8 cellular contexts compared by ENCODE assay signal in genomic region chr6:158605266-158605878, GRCh38. TPM values are rescaled to one million over a fixed set of nuclear protein-coding genes. Genes with fewer than 3 reads are reported as not detected.
DNase-seq lines count a peak whose midpoint lies in the region; ATAC-seq and TF ChIP-seq lines count a peak whose summit lies in the region.

No MANE protein-coding gene starts in this region.

- peak overlapping the region; percentile 39 for H3K27ac Mint-ChIP-seq in CD4-positive, alpha-beta T cell
- peak overlapping the region; percentile 19 for H3K27ac Mint-ChIP-seq in activated CD8-positive, alpha-beta memory T cell treated with anti-CD3 and anti-CD28 coated beads, Interleukin-2, amount 10 ng/mL, durations not matched to agents 7 days and 5 days
- H3K27ac Mint-ChIP-seq in stimulated activated naive B cell treated with anti-CD40 and anti-IgM and Interleukin-4, amounts not matched to agents 10 μg/mL and 1 μg/mL and 100 μg/mL, for 72 hours, result no peak overlapping the region

- no peaks in the 10 kb centered on the region for H3K27me3 Mint-ChIP-seq in CD4-positive, alpha-beta T cell
- H3K27me3 Mint-ChIP-seq in activated CD8-positive, alpha-beta memory T cell treated with anti-CD3 and anti-CD28 coated beads, Interleukin-2, amount 10 ng/mL, durations not matched to agents 7 days and 5 days, result no peaks in the 10 kb centered on the region
- H3K27me3 Mint-ChIP-seq in stimulated activated naive B cell treated with anti-CD40 and anti-IgM and Interleukin-4, amounts not matched to agents 10 μg/mL and 1 μg/mL and 100 μg/mL, for 72 hours, result no peaks in the 10 kb centered on the region

- H3K27ac ChIP-seq in CD4-positive, alpha-beta T cell (ENCODE audit: low read depth, low read length), result no peak overlapping the region

- DNase-seq in CD4-positive, alpha-beta T cell, result peak; percentile 30 to 53 (median 44)
- DNase-seq in HFF-Myc (ENCODE audit: extremely low read depth, low read depth), result peak; percentile 51
- DNase-seq in NCI-H82 treated with DMSO at 0.1 percent for 48 hours (lab: John Stamatoyannopoulos, UW; ENCODE audit: unreplicated experiment), result peak; percentile 51
- peak; percentile 70 for DNase-seq in activated CD8-positive, alpha-beta memory T cell treated with anti-CD3 and anti-CD28 coated beads, Interleukin-2, amount 10 ng/mL, durations not matched to agents 7 days and 5 days
- peak; percentile 81 for DNase-seq in epidermal melanocyte (ENCODE audit: insufficient read length, low spot score)
- peak; percentile 72 for DNase-seq in mucosa of gallbladder (ENCODE audit: low spot score)
- peak; percentile 37 for DNase-seq in stimulated activated naive B cell treated with anti-CD40 and anti-IgM and Interleukin-4, amounts not matched to agents 10 μg/mL and 1 μg/mL and 100 μg/mL, for 72 hours

- ATAC-seq in CD4-positive, alpha-beta T cell (ENCODE audit: poor library complexity), result peak; percentile 85
- ATAC-seq in activated CD8-positive, alpha-beta memory T cell treated with anti-CD3 and anti-CD28 coated beads, Interleukin-2, amount 10 ng/mL, durations not matched to agents 7 days and 5 days, result peak; percentile 61
- peak; percentile 50 to 65 for ATAC-seq in stimulated activated naive B cell treated with anti-CD40 and anti-IgM and Interleukin-4, amounts not matched to agents 10 μg/mL and 1 μg/mL and 100 μg/mL, for 72 hours (replicated peaks)
- no peak for ATAC-seq in HG03139 (IDR thresholded peaks at IDR 0.05; ENCODE audit: unreplicated experiment)

- no peaks in the 10 kb centered on the region for H3K27me3 ChIP-seq in CD4-positive, alpha-beta T cell (ENCODE audit: control insufficient read depth, insufficient read depth, low read length)

- peaks cover 5% of the 10 kb centered on the region for H3K4me1 Mint-ChIP-seq in CD4-positive, alpha-beta T cell (ENCODE audit: low read depth)
- H3K4me1 Mint-ChIP-seq in activated CD8-positive, alpha-beta memory T cell treated with anti-CD3 and anti-CD28 coated beads, Interleukin-2, amount 10 ng/mL, durations not matched to agents 7 days and 5 days, result peaks cover 3% of the 10 kb centered on the region
- H3K4me1 Mint-ChIP-seq in stimulated activated naive B cell treated with anti-CD40 and anti-IgM and Interleukin-4, amounts not matched to agents 10 μg/mL and 1 μg/mL and 100 μg/mL, for 72 hours, result peaks cover 0 to 2% of the 10 kb centered on the region in 2 donors

- peaks cover 77% of the 10 kb centered on the region for H3K36me3 Mint-ChIP-seq in CD4-positive, alpha-beta T cell (ENCODE audit: low read depth)
- H3K36me3 Mint-ChIP-seq in activated CD8-positive, alpha-beta memory T cell treated with anti-CD3 and anti-CD28 coated beads, Interleukin-2, amount 10 ng/mL, durations not matched to agents 7 days and 5 days, result peaks cover 34% of the 10 kb centered on the region
- H3K36me3 Mint-ChIP-seq in stimulated activated naive B cell treated with anti-CD40 and anti-IgM and Interleukin-4, amounts not matched to agents 10 μg/mL and 1 μg/mL and 100 μg/mL, for 72 hours, result peaks cover 55 to 59% of the 10 kb centered on the region in 2 donors

- CTCF ChIA-PET in CD4-positive, alpha-beta T cell (lab: Charles Lee), result interaction anchor here (0.7 to 1.7 kb wide), 9 partner anchors 9 to 391 kb away, joined by 3 to 10 read pairs (median 4); no protein-coding TSS in a partner anchor
- CTCF ChIA-PET in activated CD8-positive, alpha-beta memory T cell treated with anti-CD3 and anti-CD28 coated beads, Interleukin-2, amount 10 ng/mL, durations not matched to agents 7 days and 5 days (lab: Charles Lee), result interaction anchor here (0.6 to 3.6 kb wide), 12 partner anchors 10 to 533 kb away, joined by 3 to 20 read pairs (median 4); no protein-coding TSS in a partner anchor

- H3K9me3 Mint-ChIP-seq in CD4-positive, alpha-beta T cell, result no peaks in the 10 kb centered on the region
- H3K9me3 Mint-ChIP-seq in activated CD8-positive, alpha-beta memory T cell treated with anti-CD3 and anti-CD28 coated beads, Interleukin-2, amount 10 ng/mL, durations not matched to agents 7 days and 5 days (ENCODE audit: low read depth), result no peaks in the 10 kb centered on the region
- no peaks in the 10 kb centered on the region for H3K9me3 Mint-ChIP-seq in stimulated activated naive B cell treated with anti-CD40 and anti-IgM and Interleukin-4, amounts not matched to agents 10 μg/mL and 1 μg/mL and 100 μg/mL, for 72 hours

- no peak overlapping the region for H3K4me3 Mint-ChIP-seq in CD4-positive, alpha-beta T cell
- H3K4me3 Mint-ChIP-seq in activated CD8-positive, alpha-beta memory T cell treated with anti-CD3 and anti-CD28 coated beads, Interleukin-2, amount 10 ng/mL, durations not matched to agents 7 days and 5 days, result no peak overlapping the region
- no peak overlapping the region for H3K4me3 Mint-ChIP-seq in stimulated activated naive B cell treated with anti-CD40 and anti-IgM and Interleukin-4, amounts not matched to agents 10 μg/mL and 1 μg/mL and 100 μg/mL, for 72 hours

- intact Hi-C loops in CD4-positive, alpha-beta T cell (cut with DNase I, micrococcal nuclease), result loop anchor here (1.0 to 2.0 kb wide), 2 partner anchors 385 to 391 kb away; no protein-coding TSS in a partner anchor

- H3K9me3 ChIP-seq in CD4-positive, alpha-beta T cell (ENCODE audit: control insufficient read depth, low read length), result no peaks in the 10 kb centered on the region

- peak; percentile 70 for TF ChIP-seq CTCF in CD4-positive, alpha-beta T cell (IDR thresholded peaks at IDR 0.05)
- TF ChIP-seq CTCF in HFF-Myc (IDR thresholded peaks at IDR 0.05; ENCODE audit: low read depth, low read length, missing control alignments), result peak; percentile 68

- POLR2A ChIA-PET in CD4-positive, alpha-beta T cell (lab: Charles Lee), result no interaction called here

- no peak overlapping the region for H3K4me3 ChIP-seq in HFF-Myc (replicated peaks; ENCODE audit: low read depth, low read length)

RNA-seq across cellular contexts. Expression of gene DYNLT1, which starts 39.2 kb away (rescaled TPM):
- 100 to 1,000 TPM; 170 to 182 TPM for total RNA-seq in CD4-positive, alpha-beta T cell
- total RNA-seq in activated CD8-positive, alpha-beta memory T cell treated with anti-CD3 and anti-CD28 coated beads, Interleukin-2, amount 10 ng/mL, durations not matched to agents 7 days and 5 days, result 100 to 1,000 TPM; 109 to 120 TPM
- total RNA-seq in mucosa of gallbladder, result 155 TPM

RNA-seq across cellular contexts. Expression of gene SYTL3, which starts 44.5 kb away (rescaled TPM):
- 10 to 100 TPM; 41.2 to 42.7 TPM for total RNA-seq in CD4-positive, alpha-beta T cell
- 100 to 1,000 TPM; 106 to 112 TPM for total RNA-seq in activated CD8-positive, alpha-beta memory T cell treated with anti-CD3 and anti-CD28 coated beads, Interleukin-2, amount 10 ng/mL, durations not matched to agents 7 days and 5 days
- 4.1 TPM for total RNA-seq in mucosa of gallbladder

RNA-seq across cellular contexts. Expression of gene TMEM181, which starts 45.5 kb away (rescaled TPM):
- total RNA-seq in CD4-positive, alpha-beta T cell, result 10 to 100 TPM; 10.2 to 10.9 TPM
- 10 to 100 TPM; 14.0 to 17.4 TPM for total RNA-seq in activated CD8-positive, alpha-beta memory T cell treated with anti-CD3 and anti-CD28 coated beads, Interleukin-2, amount 10 ng/mL, durations not matched to agents 7 days and 5 days
- 37.9 TPM for total RNA-seq in mucosa of gallbladder
